In the genomic region with DNA sequence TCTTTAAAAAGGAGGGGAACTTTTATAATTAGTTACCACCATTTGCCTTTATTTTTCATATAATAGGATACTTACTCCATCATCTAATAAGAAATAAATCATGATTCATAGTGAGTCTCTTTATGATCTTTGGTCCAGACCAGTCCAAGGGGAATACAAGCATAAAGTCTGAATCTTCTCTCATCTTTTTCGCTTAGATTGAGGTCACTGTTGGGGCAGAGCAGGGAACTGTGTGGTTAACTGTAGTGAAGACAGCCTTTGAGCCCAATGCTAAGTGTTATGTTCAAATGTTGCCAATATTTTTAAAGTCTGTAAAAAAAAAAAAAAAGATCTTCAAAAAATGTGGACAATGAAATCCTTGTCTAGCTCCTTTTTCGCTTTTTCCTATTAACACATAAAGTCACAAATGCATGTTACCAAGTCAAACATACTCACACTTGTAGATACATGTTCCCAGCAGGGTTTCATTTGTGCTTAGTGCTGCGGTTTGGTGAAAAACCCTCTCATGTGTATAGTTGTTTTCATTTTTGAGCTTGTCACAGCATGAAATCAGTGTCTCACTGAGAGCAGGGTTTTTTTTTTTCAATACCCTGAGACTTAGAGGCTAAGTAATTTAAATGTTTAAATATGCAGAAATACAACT, we compare ENCODE assay signal across 1 cellular context.
TF ChIP-seq lines count a peak whose summit lies in the region.

No MANE protein-coding gene starts in this region.

TF ChIP-seq in GM12878, 131 proteins besides CTCF, POLR2A, EP300 and RAD21 (continued from another document):
- TF ChIP-seq, protein P1, sequence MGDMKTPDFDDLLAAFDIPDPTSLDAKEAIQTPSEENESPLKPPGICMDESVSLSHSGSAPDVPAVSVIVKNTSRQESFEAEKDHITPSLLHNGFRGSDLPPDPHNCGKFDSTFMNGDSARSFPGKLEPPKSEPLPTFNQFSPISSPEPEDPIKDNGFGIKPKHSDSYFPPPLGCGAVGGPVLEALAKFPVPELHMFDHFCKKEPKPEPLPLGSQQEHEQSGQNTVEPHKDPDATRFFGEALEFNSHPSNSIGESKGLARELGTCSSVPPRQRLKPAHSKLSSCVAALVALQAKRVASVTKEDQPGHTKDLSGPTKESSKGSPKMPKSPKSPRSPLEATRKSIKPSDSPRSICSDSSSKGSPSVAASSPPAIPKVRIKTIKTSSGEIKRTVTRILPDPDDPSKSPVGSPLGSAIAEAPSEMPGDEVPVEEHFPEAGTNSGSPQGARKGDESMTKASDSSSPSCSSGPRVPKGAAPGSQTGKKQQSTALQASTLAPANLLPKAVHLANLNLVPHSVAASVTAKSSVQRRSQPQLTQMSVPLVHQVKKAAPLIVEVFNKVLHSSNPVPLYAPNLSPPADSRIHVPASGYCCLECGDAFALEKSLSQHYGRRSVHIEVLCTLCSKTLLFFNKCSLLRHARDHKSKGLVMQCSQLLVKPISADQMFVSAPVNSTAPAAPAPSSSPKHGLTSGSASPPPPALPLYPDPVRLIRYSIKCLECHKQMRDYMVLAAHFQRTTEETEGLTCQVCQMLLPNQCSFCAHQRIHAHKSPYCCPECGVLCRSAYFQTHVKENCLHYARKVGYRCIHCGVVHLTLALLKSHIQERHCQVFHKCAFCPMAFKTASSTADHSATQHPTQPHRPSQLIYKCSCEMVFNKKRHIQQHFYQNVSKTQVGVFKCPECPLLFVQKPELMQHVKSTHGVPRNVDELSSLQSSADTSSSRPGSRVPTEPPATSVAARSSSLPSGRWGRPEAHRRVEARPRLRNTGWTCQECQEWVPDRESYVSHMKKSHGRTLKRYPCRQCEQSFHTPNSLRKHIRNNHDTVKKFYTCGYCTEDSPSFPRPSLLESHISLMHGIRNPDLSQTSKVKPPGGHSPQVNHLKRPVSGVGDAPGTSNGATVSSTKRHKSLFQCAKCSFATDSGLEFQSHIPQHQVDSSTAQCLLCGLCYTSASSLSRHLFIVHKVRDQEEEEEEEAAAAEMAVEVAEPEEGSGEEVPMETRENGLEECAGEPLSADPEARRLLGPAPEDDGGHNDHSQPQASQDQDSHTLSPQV (IDR thresholded peaks at IDR 0.05): no peak
- TF ChIP-seq ATF7 (IDR thresholded peaks at IDR 0.05; ENCODE audit: low read depth) (peak; percentile 62), MTA2 (IDR thresholded peaks at IDR 0.05; ENCODE audit: low read depth) (peak; percentile 54; the same call in 1 of the 2 replicates), ZNF384 (IDR thresholded peaks at IDR 0.05; ENCODE audit: borderline replicate concordance, low read depth, low read length) (peak; percentile 82), HDAC6 (IDR thresholded peaks at IDR 0.05; ENCODE audit: unreplicated experiment) (no peak), BMI1 (IDR thresholded peaks at IDR 0.05; ENCODE audit: borderline replicate concordance) (0 out of 2 replicates have a peak, but pooled peaks have one; percentile 18), SMARCA5 (IDR thresholded peaks at IDR 0.05) (no peak), NR2F1 (conservative IDR thresholded peaks at IDR 0.05) (peak; percentile 48; the same call in 1 of the 2 replicates), MEF2B (IDR thresholded peaks at IDR 0.05; ENCODE audit: partially characterized antibody, poor library complexity, severe bottlenecking) (peak; percentile 16)
- TF ChIP-seq, protein P2, sequence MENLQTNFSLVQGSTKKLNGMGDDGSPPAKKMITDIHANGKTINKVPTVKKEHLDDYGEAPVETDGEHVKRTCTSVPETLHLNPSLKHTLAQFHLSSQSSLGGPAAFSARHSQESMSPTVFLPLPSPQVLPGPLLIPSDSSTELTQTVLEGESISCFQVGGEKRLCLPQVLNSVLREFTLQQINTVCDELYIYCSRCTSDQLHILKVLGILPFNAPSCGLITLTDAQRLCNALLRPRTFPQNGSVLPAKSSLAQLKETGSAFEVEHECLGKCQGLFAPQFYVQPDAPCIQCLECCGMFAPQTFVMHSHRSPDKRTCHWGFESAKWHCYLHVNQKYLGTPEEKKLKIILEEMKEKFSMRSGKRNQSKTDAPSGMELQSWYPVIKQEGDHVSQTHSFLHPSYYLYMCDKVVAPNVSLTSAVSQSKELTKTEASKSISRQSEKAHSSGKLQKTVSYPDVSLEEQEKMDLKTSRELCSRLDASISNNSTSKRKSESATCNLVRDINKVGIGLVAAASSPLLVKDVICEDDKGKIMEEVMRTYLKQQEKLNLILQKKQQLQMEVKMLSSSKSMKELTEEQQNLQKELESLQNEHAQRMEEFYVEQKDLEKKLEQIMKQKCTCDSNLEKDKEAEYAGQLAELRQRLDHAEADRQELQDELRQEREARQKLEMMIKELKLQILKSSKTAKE (IDR thresholded peaks at IDR 0.05; ENCODE audit: low read depth, poor library complexity, severe bottlenecking): peak; percentile 83
